ENCODE assay signal across 8 cellular contexts in the genomic region with DNA sequence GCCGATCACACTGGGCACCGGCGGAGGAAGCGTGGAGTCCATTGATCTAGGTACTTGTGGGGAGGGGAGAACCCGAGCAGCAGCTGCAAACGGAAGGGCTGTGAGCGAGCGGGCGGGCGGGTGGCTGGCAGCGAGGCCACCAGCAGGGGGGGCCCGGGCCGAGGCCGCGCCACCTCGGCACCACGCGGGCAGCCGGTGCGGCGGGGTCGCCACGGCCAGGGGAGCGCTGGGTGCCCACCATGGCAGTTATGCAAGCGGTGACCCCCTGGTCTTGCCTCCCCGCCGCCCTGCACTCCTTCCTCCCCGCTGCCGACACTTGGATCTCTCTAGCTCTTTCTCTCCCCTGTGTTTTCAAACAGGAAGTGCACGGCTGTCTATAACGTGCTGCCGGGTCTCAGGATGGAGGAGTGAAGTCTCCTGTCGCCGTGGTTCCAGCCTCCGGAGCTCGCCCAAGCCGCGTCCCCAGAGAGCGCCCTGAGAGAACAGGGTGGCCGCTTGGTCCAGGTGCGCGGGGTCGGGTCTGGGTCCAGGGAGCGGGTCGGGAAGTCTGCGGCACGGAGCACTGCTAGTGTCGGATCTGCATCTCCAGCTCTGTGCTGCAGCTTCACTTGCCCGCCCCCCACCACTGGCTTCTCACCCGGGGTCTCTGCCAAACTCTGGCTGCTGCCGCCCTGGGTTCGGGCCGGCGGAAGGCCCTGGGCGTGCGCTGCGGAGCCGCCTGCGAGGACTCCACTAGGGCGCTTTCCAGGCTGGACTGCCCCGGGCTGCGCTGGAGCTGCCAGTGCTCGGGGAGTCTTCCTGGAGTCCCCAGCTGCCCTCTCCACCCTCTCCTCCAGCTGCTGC. TPM values are rescaled to one million over a fixed set of nuclear protein-coding genes. Genes with fewer than 3 reads are reported as not detected.
DNase-seq lines count a peak whose midpoint lies in the region; ATAC-seq and TF ChIP-seq lines count a peak whose summit lies in the region.

No MANE protein-coding gene starts in this region.

- POLR2A ChIA-PET in Panc1 (lab: Charles Lee) = interaction anchor here (0.6 to 1.1 kb wide), 3 partner anchors 22 to 79 kb away, joined by 4 to 5 read pairs (median 4); no protein-coding TSS in a partner anchor

- DNase-seq in COR-L47 (lab: John Stamatoyannopoulos, UW) = peak; percentile 57
- DNase-seq in Panc1 (ENCODE audit: low read depth, low spot score) = no peak
- peak; percentile 52 to 69 for DNase-seq in activated T-helper 1 cell treated with anti-CD3 and anti-CD28 coated beads, Interleukin-2, amount 50 U/mL, for 16 hours (ENCODE audit: low read depth in 1 of 2, low spot score in 1 of 2)
- peak; percentile 48 for DNase-seq in fibroblast of the aortic adventitia (ENCODE audit: low read depth)
- peak; percentile 56 for DNase-seq in neural crest cell (ENCODE audit: low read depth, low spot score)
- peak in 48 of 49 donors; percentile 10 to 83 (median 63) for DNase-seq in substantia nigra (lab: John Stamatoyannopoulos, UW)

- in situ Hi-C loops in Panc1 (cut with HindIII; ENCODE audit: low pct_unique_long_range_greater_than_20kb, low sequenced_read_pairs) = no loop called here

- H3K4me3 ChIP-seq in Panc1 (ENCODE audit: low read depth in 2 of 2, low read length in 2 of 2) (peak overlapping the region; percentile 65 to 79), fibroblast of the aortic adventitia (ENCODE audit: low read depth, low read length) (peak overlapping the region; percentile 83)

- peaks cover 18% of the 10 kb centered on the region for H3K4me1 ChIP-seq in Panc1 (ENCODE audit: control insufficient read depth, insufficient read depth, low read length)

- H3K4me3 Mint-ChIP-seq in neural crest cell = peak overlapping the region; percentile 91

- CTCF ChIA-PET in Panc1 (lab: Charles Lee) = interaction anchor here (0.6 to 1.1 kb wide), 4 partner anchors 143 to 387 kb away, joined by 3 to 11 read pairs (median 6); no protein-coding TSS in a partner anchor

- TF ChIP-seq CTCF in Panc1 (IDR thresholded peaks at IDR 0.05) = peak; percentile 95
- TF ChIP-seq CTCF in fibroblast of the aortic adventitia (IDR thresholded peaks at IDR 0.05; ENCODE audit: insufficient read depth, low read length) = peak; percentile 43
- TF ChIP-seq CTCF in neural crest cell (conservative IDR thresholded peaks at IDR 0.05) = peak; percentile 76

- no TSS peak for BruUV-seq in Panc1 (replicated peaks; lab: Mats Ljungman, UMichigan)

- H3K4me1 Mint-ChIP-seq in neural crest cell = peaks cover 43% of the 10 kb centered on the region

- H3K27ac ChIP-seq in Panc1 (ENCODE audit: low read length) (peak overlapping the region; percentile 85), substantia nigra (ENCODE audit: low read depth, low read length, poor library complexity, severe bottlenecking) (peak overlapping the region; percentile 86)

- no peaks in the 10 kb centered on the region for H3K27me3 Mint-ChIP-seq in neural crest cell (ENCODE audit: low read depth)

- peak overlapping the region; percentile 84 for H3K27ac Mint-ChIP-seq in neural crest cell (ENCODE audit: unreplicated experiment)

- intact Hi-C loops in Panc1 (cut with micrococcal nuclease; ENCODE audit: unreplicated experiment) = loop anchor here (5.0 kb wide), 1 partner anchor 144 kb away; no protein-coding TSS in a partner anchor

- H3K36me3 ChIP-seq in Panc1 (ENCODE audit: control insufficient read depth, insufficient read depth, low read length) = no peaks in the 10 kb centered on the region

- H3K9me3 Mint-ChIP-seq in neural crest cell = no peaks in the 10 kb centered on the region

- H3K9me3 ChIP-seq in Panc1 (ENCODE audit: control insufficient read depth, insufficient read depth, low read depth, low read length) = no peaks in the 10 kb centered on the region

- no peaks in the 10 kb centered on the region for H3K27me3 ChIP-seq in Panc1 (ENCODE audit: control insufficient read depth, insufficient read depth, low read length)

- ATAC-seq in GM19452 (IDR thresholded peaks at IDR 0.05; ENCODE audit: unreplicated experiment) = peak; percentile 85
- ATAC-seq in HG03565 (IDR thresholded peaks at IDR 0.05; ENCODE audit: unreplicated experiment) = peak; percentile 59
- peak; percentile 98 for ATAC-seq in Panc1

- peaks cover 7% of the 10 kb centered on the region for H3K36me3 Mint-ChIP-seq in neural crest cell (ENCODE audit: low read depth)

RNA-seq across cellular contexts. Expression of a gene that starts 22.7 kb away (rescaled TPM):
- 43.3 TPM for total RNA-seq in Panc1 (2021; ENCODE audit: unreplicated experiment)
- 28.5 TPM for polyA plus RNA-seq in Panc1 (2012; ENCODE audit: insufficient read length)
- total RNA-seq in fibroblast of the aortic adventitia (ENCODE audit: low replicate concordance) = 12.1 and 45.6 TPM in 2 replicates
- total RNA-seq in neural crest cell = 41.8 and 44.9 TPM in 2 replicates

Comparison
In these comparisons a context has a peak if more than half of its experiments do, and no peak if none do; other contexts are left out.
1. CTCF ChIP-seq: peak in every context shown above with its lines; median percentile 95 in Panc1; 76 in neural crest cell; 43 in fibroblast of the aortic adventitia.